ENCODE assay signal across 9 cellular contexts in the genomic region with DNA sequence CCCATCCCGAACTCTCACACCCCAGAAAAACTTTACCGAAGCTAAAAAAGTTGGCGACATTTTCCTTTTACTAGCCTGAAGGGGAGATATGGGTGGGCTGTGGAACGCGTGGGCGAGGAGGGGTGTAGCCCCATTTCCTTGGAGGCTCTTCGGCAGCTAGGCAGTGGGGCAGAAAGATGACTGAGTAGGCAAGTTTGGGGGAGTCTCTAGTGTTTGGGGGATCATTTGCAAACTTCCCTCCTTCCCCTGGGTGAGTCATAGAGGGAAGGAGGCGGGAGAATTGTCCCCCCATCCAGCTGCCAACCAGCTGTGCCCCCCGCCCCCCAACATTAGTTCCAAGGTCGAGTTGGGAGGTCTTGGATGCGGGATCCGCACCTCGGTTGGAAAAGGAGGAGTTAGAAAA. TPM values are rescaled to one million over a fixed set of nuclear protein-coding genes. Genes with fewer than 3 reads are reported as not detected.
A peak's percentile ranks its signal among the peaks of the same experiment; 100 is the strongest.
DNase-seq lines count a peak whose midpoint lies in the region; ATAC-seq and TF ChIP-seq lines count a peak whose summit lies in the region.
"Had no signal": no experiment of that assay in that cellular context is flagged by ENCODE, and none has a peak within 500 bp of the region (broad histone marks: within the 10 kb centered on the region; RNA-seq: fewer than 3 reads in every experiment).

No MANE protein-coding gene starts in this region.

- H3K27ac Mint-ChIP-seq in Calu3 (ENCODE audit: unreplicated experiment) = no peak overlapping the region

- H3K9me3 Mint-ChIP-seq in Calu3 (ENCODE audit: low read depth, unreplicated experiment) = no peaks in the 10 kb centered on the region

- H3K4me3 ChIP-seq in effector memory CD4-positive, alpha-beta T cell (ENCODE audit: insufficient read depth, low read depth, low read length, poor library complexity, severe bottlenecking) = peak overlapping the region; percentile 68
- H3K4me3 ChIP-seq in neural cell (ENCODE audit: low read length) = peak overlapping the region; percentile 55

- no peaks in the 10 kb centered on the region for H3K79me2 ChIP-seq in neural cell (replicated peaks; ENCODE audit: insufficient read depth, low read length)

- DNase-seq in Calu3 = no peak
- peak; percentile 61 for DNase-seq in NCI-H69 (lab: John Stamatoyannopoulos, UW)
- DNase-seq in effector memory CD4-positive, alpha-beta T cell = no peak
- no peak for DNase-seq in NCI-H2107 (lab: John Stamatoyannopoulos, UW)
- DNase-seq in inferior parietal cortex (ENCODE audit: extremely low spot score) = no peak

- peaks cover 8% of the 10 kb centered on the region for H3K27me3 ChIP-seq in effector memory CD4-positive, alpha-beta T cell (replicated peaks; ENCODE audit: control insufficient read depth, insufficient read depth, low read length, poor library complexity, severe bottlenecking)
- peaks cover 39% of the 10 kb centered on the region for H3K27me3 ChIP-seq in neural cell (ENCODE audit: insufficient read depth, low read depth, low read length)

- H2AFZ ChIP-seq in neural cell (ENCODE audit: low read depth, low read length) = no peak overlapping the region

- peaks cover 35% of the 10 kb centered on the region for H3K4me1 ChIP-seq in effector memory CD4-positive, alpha-beta T cell (ENCODE audit: control insufficient read depth, insufficient read depth, low read length, poor library complexity, severe bottlenecking)

- ATAC-seq in GM18909 (IDR thresholded peaks at IDR 0.05; ENCODE audit: poor library complexity, unreplicated experiment) = no peak
- ATAC-seq in GM18867 (IDR thresholded peaks at IDR 0.05; ENCODE audit: unreplicated experiment) = no peak

- H3K4me3 Mint-ChIP-seq in Calu3 (ENCODE audit: low read depth, unreplicated experiment) = peak overlapping the region; percentile 74

- no peaks in the 10 kb centered on the region for H3F3A ChIP-seq in neural cell (ENCODE audit: insufficient read depth, low read length, poor library complexity, severe bottlenecking)

- H3K36me3 ChIP-seq in effector memory CD4-positive, alpha-beta T cell (ENCODE audit: control insufficient read depth, insufficient read depth, low read length) = no peaks in the 10 kb centered on the region
- no peaks in the 10 kb centered on the region for H3K36me3 ChIP-seq in neural cell (ENCODE audit: insufficient read depth, low read length)

- no peak overlapping the region for H3K4me2 ChIP-seq in neural cell (ENCODE audit: low read length)

- no TSS peak for BruUV-seq in Calu3 (replicated peaks; lab: Mats Ljungman, UMichigan)

- no peaks in the 10 kb centered on the region for H3K9me2 ChIP-seq in neural cell (ENCODE audit: insufficient read depth, low read length)

- peaks cover 38% of the 10 kb centered on the region for H3K4me1 Mint-ChIP-seq in Calu3 (ENCODE audit: low read depth, unreplicated experiment)

- no peaks in the 10 kb centered on the region for H3K9me3 ChIP-seq in effector memory CD4-positive, alpha-beta T cell (ENCODE audit: control insufficient read depth, low read length)
- no peaks in the 10 kb centered on the region for H3K9me3 ChIP-seq in neural cell (ENCODE audit: low read length)

- no peak for TF ChIP-seq CTCF in Calu3 (IDR thresholded peaks at IDR 0.05; ENCODE audit: unreplicated experiment)
- TF ChIP-seq CTCF in neural cell (IDR thresholded peaks at IDR 0.05; ENCODE audit: poor library complexity, severe bottlenecking) = no peak

- no peak for TF ChIP-seq RAD21 in neural cell (conservative IDR thresholded peaks at IDR 0.05)

- intact Hi-C loops in Calu3 (cut with micrococcal nuclease; ENCODE audit: unreplicated experiment) = no loop called here

- CTCF ChIA-PET in Calu3 (lab: Charles Lee) = interaction anchor here (0.6 kb wide), 1 partner anchor 24 kb away, joined by 3 read pairs; no protein-coding TSS in a partner anchor

- no peaks in the 10 kb centered on the region for H4K20me1 ChIP-seq in neural cell (ENCODE audit: insufficient read depth)

- no peak for TF ChIP-seq EP300 in neural cell (conservative IDR thresholded peaks at IDR 0.05; ENCODE audit: poor library complexity, severe bottlenecking)

- peaks cover 35% of the 10 kb centered on the region for H3K36me3 Mint-ChIP-seq in Calu3 (ENCODE audit: insufficient read depth, unreplicated experiment)

- peak overlapping the region; percentile 12 for H3K27ac ChIP-seq in effector memory CD4-positive, alpha-beta T cell (ENCODE audit: insufficient read depth, low read length, poor library complexity, severe bottlenecking)
- no peak overlapping the region for H3K27ac ChIP-seq in neural cell (ENCODE audit: low read length)

- H3K9ac ChIP-seq in neural cell (ENCODE audit: low read length) = no peak overlapping the region

- H3K27me3 Mint-ChIP-seq in Calu3 (ENCODE audit: unreplicated experiment) = peaks cover 73% of the 10 kb centered on the region

TF ChIP-seq in neural cell, 6 proteins besides CTCF, POLR2A, EP300 and RAD21:
- peak; percentile 33 for TF ChIP-seq EZH2 (IDR thresholded peaks at IDR 0.05; ENCODE audit: borderline replicate concordance, insufficient read depth, low read length, poor library complexity, severe bottlenecking)
- no peak for TF ChIP-seq TAF1 (IDR thresholded peaks at IDR 0.05; ENCODE audit: low read depth)

RNA-seq across cellular contexts. Expression of gene GLI1, which starts 2.3 kb away (rescaled TPM):
- 0.54 and 0.61 TPM in 2 replicates for total RNA-seq in Calu3 (2022)
- 4.2 TPM in 1 of 2 replicates, not detected in the other for polyA plus RNA-seq in neural cell
- polyA minus RNA-seq in neural cell = 0.24 and 0.58 TPM in 2 replicates

RNA-seq across cellular contexts. Expression of gene INHBE, which starts 6.8 kb away (rescaled TPM):
- total RNA-seq in Calu3 (2022) = 0.38 and 0.64 TPM in 2 replicates
- polyA plus RNA-seq in neural cell = 0.30 and 2.3 TPM in 2 replicates
- polyA minus RNA-seq in neural cell = not detected in 2 replicates

RNA-seq across cellular contexts. Expression of gene ARHGAP9, which starts 17.8 kb away (rescaled TPM):
- 0.39 TPM in 1 of 2 replicates, not detected in the other for total RNA-seq in Calu3 (2022)
- not detected in 2 replicates for polyA plus RNA-seq in neural cell
- not detected in 2 replicates for polyA minus RNA-seq in neural cell

RNA-seq across cellular contexts. Expression of gene MARS1, which starts 26.0 kb away (rescaled TPM):
- total RNA-seq in Calu3 (2022) = 358 and 369 TPM in 2 replicates
- 312 and 321 TPM in 2 replicates for polyA plus RNA-seq in neural cell
- 115 and 122 TPM in 2 replicates for polyA minus RNA-seq in neural cell

RNA-seq across cellular contexts. Expression of gene INHBC, which starts 27.3 kb away (rescaled TPM):
- not detected in 2 replicates for total RNA-seq in Calu3 (2022)
- polyA plus RNA-seq in neural cell = not detected in 2 replicates
- polyA minus RNA-seq in neural cell = not detected in 2 replicates
- total RNA-seq: M059J had no signal
